28 cellular contexts compared by ENCODE assay signal in genomic region chr10:70459771-70460490, GRCh38. TPM values are rescaled to one million over a fixed set of nuclear protein-coding genes. Genes with fewer than 3 reads are reported as not detected.
DNase-seq lines count a peak whose midpoint lies in the region; ATAC-seq, FAIRE-seq and TF ChIP-seq lines count a peak whose summit lies in the region.
"Had no signal": no experiment of that assay in that cellular context is flagged by ENCODE, and none has a peak within 500 bp of the region (broad histone marks: within the 10 kb centered on the region; RNA-seq: fewer than 3 reads in every experiment).

No MANE protein-coding gene starts in this region.

- H3K4me1 Mint-ChIP-seq in GM23338 (peaks cover 44% of the 10 kb centered on the region), MCF 10A (ENCODE audit: insufficient read depth, unreplicated experiment) (peaks cover 23% of the 10 kb centered on the region)
- H3K4me1 Mint-ChIP-seq in CD8-positive, alpha-beta memory T cell: peaks cover 0 to 8% (median 0%) of the 10 kb centered on the region in 3 donors

- WGBS in small intestine, 3 donors: 71 to 78% (median 74%) methylated on average over 29 of the region's 29 CpGs

- peak overlapping the region; percentile 39; the same call in 1 of the 2 replicates for H3K9ac ChIP-seq in iPS-20b (ENCODE audit: low read depth, low read length)

- H3K27me3 ChIP-seq in GM23338 (ENCODE audit: insufficient read depth) (peaks cover 50% of the 10 kb centered on the region), ascending aorta (no peaks in the 10 kb centered on the region), iPS-20b (ENCODE audit: insufficient read depth, low read length) (peaks cover 64% of the 10 kb centered on the region), small intestine (ENCODE audit: control insufficient read depth in 2 of 2, insufficient read depth in 2 of 2, low read length in 2 of 2) (peaks cover 3 to 6% of the 10 kb centered on the region in 2 donors)
- peaks cover 11% of the 10 kb centered on the region for H3K27me3 ChIP-seq in CD8-positive, alpha-beta memory T cell (ENCODE audit: insufficient read depth, low read length, poor library complexity, severe bottlenecking)
- H3K27me3 ChIP-seq: MG63, SJCRH30, tibial nerve had no signal

- peak overlapping the region; percentile 80 for H3K4me3 ChIP-seq in GM23338
- no peak overlapping the region for H3K4me3 ChIP-seq in ascending aorta
- H3K4me3 ChIP-seq in iPS-20b (ENCODE audit: low read length): peak overlapping the region; percentile 63; the same call in 1 of the 2 replicates
- no peak overlapping the region for H3K4me3 ChIP-seq in small intestine (ENCODE audit: low read depth in 1 of 2, low read length in 2 of 2)
- H3K4me3 ChIP-seq in CD8-positive, alpha-beta memory T cell (ENCODE audit: low read length): no peak overlapping the region
- H3K4me3 ChIP-seq: MG63, tibial nerve had no signal

- no peaks in the 10 kb centered on the region; the same call in 2 of the 3 replicates for H3K9me3 Mint-ChIP-seq in GM23338
- H3K9me3 Mint-ChIP-seq in MCF 10A (ENCODE audit: unreplicated experiment): no peaks in the 10 kb centered on the region
- H3K9me3 Mint-ChIP-seq in CD8-positive, alpha-beta memory T cell: no peaks in the 10 kb centered on the region
- H3K9me3 Mint-ChIP-seq: memory B cell had no signal

- H3K4me3 Mint-ChIP-seq in GM23338 (peak overlapping the region; percentile 75), MCF 10A (ENCODE audit: unreplicated experiment) (no peak overlapping the region)
- peak overlapping the region in 2 of 7 donors; percentile 28 to 65 for H3K4me3 Mint-ChIP-seq in CD8-positive, alpha-beta memory T cell

- no peak for FAIRE-seq in small intestine (lab: Jason Lieb, UNC)
- FAIRE-seq: keratinocyte had no signal

- BruUV-seq in MCF 10A (replicated peaks; lab: Mats Ljungman, UMichigan): no TSS peak

- H3K27me3 Mint-ChIP-seq in GM23338 (ENCODE audit: insufficient read depth, low read depth, poor library complexity): peaks cover 62% of the 10 kb centered on the region
- H3K27me3 Mint-ChIP-seq in MCF 10A (ENCODE audit: insufficient read depth, unreplicated experiment): peaks cover 12% of the 10 kb centered on the region
- H3K27me3 Mint-ChIP-seq in CD8-positive, alpha-beta memory T cell: peaks cover 36 to 56% of the 10 kb centered on the region in 2 donors

- H3K27ac Mint-ChIP-seq in GM23338 (no peak overlapping the region), MCF 10A (ENCODE audit: low read depth, unreplicated experiment) (no peak overlapping the region)
- peak overlapping the region in 1 of 8 donors; percentile 35 for H3K27ac Mint-ChIP-seq in CD8-positive, alpha-beta memory T cell
- H3K27ac Mint-ChIP-seq: memory B cell had no signal

- H4K20me1 ChIP-seq in GM23338 (replicated peaks; ENCODE audit: insufficient read depth): no peaks in the 10 kb centered on the region

- H3K27ac ChIP-seq in GM23338 (ENCODE audit: low read depth): no peak overlapping the region
- H3K27ac ChIP-seq in ascending aorta: peak overlapping the region; percentile 82 to 91
- H3K27ac ChIP-seq in iPS-20b (ENCODE audit: low read length): no peak overlapping the region
- no peak overlapping the region for H3K27ac ChIP-seq in small intestine (ENCODE audit: low read depth in 1 of 2, low read length in 1 of 2)
- no peak overlapping the region for H3K27ac ChIP-seq in CD8-positive, alpha-beta memory T cell (ENCODE audit: low read depth, low read length)
- H3K27ac ChIP-seq: SJCRH30, VCaP had no signal

- peak overlapping the region; percentile 91 for H2AFZ ChIP-seq in GM23338

- intact Hi-C loops in ascending aorta (cut with DNase I): loop anchor here (2.0 to 5.0 kb wide), 5 partner anchors 19 to 427 kb away; partner anchors contain the start of genes LRRC20, PALD1, PCBD1 and SGPL1
- intact Hi-C loops in sciatic nerve (cut with DNase I): loop anchor here (5.0 to 10.0 kb wide), 2 partner anchors 82 to 295 kb away; no protein-coding TSS in a partner anchor
- intact Hi-C loops in MCF 10A (cut with micrococcal nuclease): loop anchor here (2.0 kb wide), 2 partner anchors 299 to 421 kb away; no protein-coding TSS in a partner anchor

- H3K36me3 Mint-ChIP-seq in GM23338 (ENCODE audit: low read depth) (no peaks in the 10 kb centered on the region), MCF 10A (ENCODE audit: insufficient read depth, unreplicated experiment) (peaks cover 5% of the 10 kb centered on the region)
- no peaks in the 10 kb centered on the region for H3K36me3 Mint-ChIP-seq in CD8-positive, alpha-beta memory T cell
- H3K36me3 Mint-ChIP-seq: memory B cell had no signal

- H3K9me3 ChIP-seq in ascending aorta: no peaks in the 10 kb centered on the region
- H3K9me3 ChIP-seq in iPS-20b (ENCODE audit: insufficient read depth, low read depth, low read length): no peaks in the 10 kb centered on the region
- no peaks in the 10 kb centered on the region for H3K9me3 ChIP-seq in small intestine (ENCODE audit: control insufficient read depth, low read depth)
- H3K9me3 ChIP-seq in CD8-positive, alpha-beta memory T cell (ENCODE audit: low read length): no peaks in the 10 kb centered on the region
- H3K9me3 ChIP-seq: MG63, SJCRH30, tibial nerve had no signal

- H3F3A ChIP-seq in GM23338 (replicated peaks; ENCODE audit: low read depth): peaks cover 28% of the 10 kb centered on the region

- no peaks in the 10 kb centered on the region for H3K36me3 ChIP-seq in GM23338 (ENCODE audit: insufficient read depth)
- H3K36me3 ChIP-seq in ascending aorta: no peaks in the 10 kb centered on the region
- H3K36me3 ChIP-seq in iPS-20b (ENCODE audit: insufficient read depth, low read depth, low read length): no peaks in the 10 kb centered on the region
- H3K36me3 ChIP-seq in small intestine (ENCODE audit: control insufficient read depth in 2 of 2, insufficient read depth in 2 of 2, low read length in 2 of 2): no peaks in the 10 kb centered on the region
- no peaks in the 10 kb centered on the region for H3K36me3 ChIP-seq in CD8-positive, alpha-beta memory T cell (ENCODE audit: insufficient read depth, low read length)
- H3K36me3 ChIP-seq: MG63, SJCRH30, tibial nerve had no signal

- DNase-seq in GM23338 (ENCODE audit: low spot score): peak; percentile 57
- DNase-seq in ascending aorta (ENCODE audit: low spot score in 2 of 2): no peak
- DNase-seq in sciatic nerve (ENCODE audit: low spot score): no peak
- DNase-seq in small intestine: no peak
- DNase-seq in MCF 10A (ENCODE audit: unreplicated experiment): no peak
- DNase-seq in CD8-positive, alpha-beta memory T cell: no peak
- DNase-seq: activated CD4-positive, alpha-beta T cell treated with anti-CD3 and anti-CD28 coated beads, Interleukin-2, amount 50 U/mL, for 4 hours; activated gamma-delta T cell treated with Interleukin-2 at 50 U/mL for 16 hours; amniotic stem cell; central memory CD4-positive, alpha-beta T cell; effector memory CD4-positive, alpha-beta T cell; GOT3; MG63; NCI-H1436 treated with DMSO at 0.1 percent for 48 hours; NCI-H2171; NCI-H748 treated with DMSO at 0.1 percent for 48 hours; PC-3; stimulated activated CD4-positive, alpha-beta T cell treated with anti-CD3 and anti-CD28 coated beads, Interleukin-15, amount 100 ng/mL, for 24 hours had no signal

- H3K4me2 ChIP-seq in GM23338: peak overlapping the region; percentile 100

- ATAC-seq in GM23338: peak; percentile 5
- peak; percentile 3 for ATAC-seq in sciatic nerve
- no peak for ATAC-seq in HG03432 (IDR thresholded peaks at IDR 0.05; ENCODE audit: unreplicated experiment)
- ATAC-seq: PC-3 had no signal

- H3K79me2 ChIP-seq in GM23338 (replicated peaks; ENCODE audit: insufficient read depth): no peaks in the 10 kb centered on the region

- peaks cover 43% of the 10 kb centered on the region for H3K4me1 ChIP-seq in GM23338 (ENCODE audit: insufficient read depth)
- H3K4me1 ChIP-seq in ascending aorta: peaks cover 5 to 18% of the 10 kb centered on the region in 2 donors
- H3K4me1 ChIP-seq in iPS-20b (ENCODE audit: insufficient read depth, low read length): peaks cover 24% of the 10 kb centered on the region
- peaks cover 0 to 2% of the 10 kb centered on the region in 2 donors for H3K4me1 ChIP-seq in small intestine (ENCODE audit: control insufficient read depth in 2 of 2, insufficient read depth in 1 of 2, low read depth in 1 of 2, low read length in 1 of 2)
- no peaks in the 10 kb centered on the region for H3K4me1 ChIP-seq in CD8-positive, alpha-beta memory T cell (ENCODE audit: insufficient read depth, low read length)

- no peaks in the 10 kb centered on the region for H3K9me2 ChIP-seq in GM23338 (ENCODE audit: insufficient read depth)

- TF ChIP-seq CTCF in GM23338 (conservative IDR thresholded peaks at IDR 0.05; ENCODE audit: low read depth in 2 of 2) (no peak), ascending aorta (IDR thresholded peaks at IDR 0.05) (no peak), MCF 10A (IDR thresholded peaks at IDR 0.05; ENCODE audit: unreplicated experiment) (no peak)

- CTCF ChIA-PET in MCF 10A (lab: Yijun Ruan, JAX): interaction anchor here (0.9 to 6.2 kb wide), 7 partner anchors 10 to 89 kb away, joined by 3 to 98 read pairs (median 9); partner anchors contain the start of gene PALD1
- CTCF ChIA-PET in CD8-positive, alpha-beta memory T cell (lab: Charles Lee): interaction anchor here (1.0 to 1.8 kb wide), 3 partner anchors 81 to 299 kb away, joined by 3 to 6 read pairs (median 3); no protein-coding TSS in a partner anchor

- POLR2A ChIA-PET in MCF 10A (lab: Yijun Ruan, JAX): no interaction called here
- POLR2A ChIA-PET in CD8-positive, alpha-beta memory T cell (lab: Charles Lee): no interaction called here

RNA-seq across cellular contexts. Expression of gene NODAL, which starts 18.4 kb away (rescaled TPM):
- 28.4 and 29.9 TPM in 2 replicates for total RNA-seq in GM23338 (2014; rRNA removed; shearing (Covaris generic))
- 11.2 and 12.0 TPM in 2 replicates for polyA plus RNA-seq in GM23338 (2016; fragmentation: Nextera tagmentation; extraction: Ambion mirVana)
- total RNA-seq in ascending aorta: not detected
- total RNA-seq in sciatic nerve: not detected
- polyA plus RNA-seq in small intestine: under 1 TPM in 1 of 3 donors, not detected in 2; 0.04 TPM
- not detected in 2 replicates for total RNA-seq in MCF 10A (2022)
- not detected for total RNA-seq in CD8-positive, alpha-beta memory T cell
- 0.43 TPM for polyA plus RNA-seq in CD8-positive, alpha-beta memory T cell
- total RNA-seq: fibroblast of lung; PC-3; SJCRH30; T-helper 1 cell treated with Interleukin-12 subunit alpha and Interleukin-12 subunit beta and Interleukin-4 antibody, amounts not matched to agents 30 ng/mL and 1 ng/mL, for 36 hours; tibial nerve had no signal
- polyA plus RNA-seq: fibroblast of lung, neural cell had no signal

RNA-seq across cellular contexts. Expression of gene PALD1, which starts 18.6 kb away (rescaled TPM):
- 48.7 and 58.2 TPM in 2 replicates for total RNA-seq in GM23338 (2014; rRNA removed; shearing (Covaris generic))
- 11.1 and 11.9 TPM in 2 replicates for polyA plus RNA-seq in GM23338 (2016; fragmentation: Nextera tagmentation; extraction: Ambion mirVana)
- total RNA-seq in ascending aorta: 21.7 TPM
- 7.8 TPM for total RNA-seq in sciatic nerve
- polyA plus RNA-seq in small intestine: 1 to 10 TPM in 2 of 3 donors, under 1 TPM in 1; 0.22 to 3.6 (median 2.7) TPM
- 0.12 TPM in 1 of 2 replicates, not detected in the other for total RNA-seq in MCF 10A (2022)
- under 1 TPM; 0.20 to 0.29 TPM for total RNA-seq in CD8-positive, alpha-beta memory T cell
- polyA plus RNA-seq in CD8-positive, alpha-beta memory T cell: not detected

RNA-seq across cellular contexts. Expression of gene EIF4EBP2, which starts 56.0 kb away (rescaled TPM):
- 131 and 138 TPM in 2 replicates for total RNA-seq in GM23338 (2014; rRNA removed; shearing (Covaris generic))
- polyA plus RNA-seq in GM23338 (2016; fragmentation: Nextera tagmentation; extraction: Ambion mirVana) (40.5 and 42.0 TPM in 2 replicates), small intestine (10 to 100 TPM; 30.2 to 63.3 (median 60.3) TPM)
- total RNA-seq in ascending aorta (35.4 TPM), sciatic nerve (57.8 TPM), MCF 10A (2022) (21.2 and 26.1 TPM in 2 replicates)
- total RNA-seq in CD8-positive, alpha-beta memory T cell: 10 to 100 TPM; 44.4 to 45.8 TPM
- 61.9 TPM for polyA plus RNA-seq in CD8-positive, alpha-beta memory T cell

Comparison
In these comparisons a context has a peak if more than half of its experiments do, and no peak if none do; other contexts are left out.
1. H3K27ac ChIP-seq: peak in ascending aorta (2 of 2); none in GM23338 (single experiment), iPS-20b (single experiment), small intestine (0 of 2) and CD8-positive, alpha-beta memory T cell (single experiment).
2. H3K4me3 ChIP-seq: peak in GM23338 (single experiment) and iPS-20b (single experiment); none in ascending aorta (0 of 2), small intestine (0 of 2) and CD8-positive, alpha-beta memory T cell (single experiment).
3. RNA of gene NODAL, which starts 18.4 kb away (total RNA-seq): 28.4 to 29.9 TPM in GM23338; not detected in ascending aorta (single experiment), not detected in sciatic nerve (single experiment), not detected in MCF 10A and not detected in CD8-positive, alpha-beta memory T cell; every median in the first group is over 10 times any median in the second.